1 cellular context compared by ENCODE assay signal in genomic region chr2:65583061-65583460, GRCh38.
TF ChIP-seq lines count a peak whose summit lies in the region.

No MANE protein-coding gene starts in this region.

TF ChIP-seq in WTC11, 78 proteins besides CTCF, POLR2A, EP300 and RAD21 (continued from another document):
- TF ChIP-seq FOXP4 (CRISPR knock-in tag; IDR thresholded peaks at IDR 0.05) (no peak), PRDM15 (CRISPR knock-in tag; IDR thresholded peaks at IDR 0.05) (no peak)
